In the genomic region with DNA sequence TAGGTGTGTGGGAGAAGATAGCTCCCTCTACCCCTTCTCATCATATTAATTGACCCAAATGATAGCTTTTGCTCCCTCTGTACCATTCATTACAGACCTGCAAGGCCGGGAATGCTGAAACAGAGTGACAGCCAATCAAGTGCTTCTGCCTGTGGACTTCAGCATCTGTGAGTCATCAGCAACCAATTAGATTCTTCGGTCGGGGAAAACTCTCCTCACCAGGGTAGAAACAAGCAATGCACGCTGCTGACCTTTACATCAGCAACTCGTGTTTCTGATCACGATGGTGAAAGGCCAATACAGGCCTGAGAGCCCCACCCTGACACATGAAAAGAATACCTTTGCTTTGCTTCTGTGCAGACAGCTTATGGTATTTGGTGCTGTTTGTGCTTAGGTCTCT, we compare ENCODE assay signal across 12 cellular contexts.
DNase-seq lines count a peak whose midpoint lies in the region; ATAC-seq, FAIRE-seq and TF ChIP-seq lines count a peak whose summit lies in the region.
"Had no signal": no experiment of that assay in that cellular context is flagged by ENCODE, and none has a peak within 500 bp of the region (broad histone marks: within the 10 kb centered on the region; RNA-seq: fewer than 3 reads in every experiment).

No MANE protein-coding gene starts in this region.

- no peak overlapping the region for H3K18ac ChIP-seq in mesendoderm (ENCODE audit: low read length)

- no peak overlapping the region for H3K4ac ChIP-seq in mesendoderm (ENCODE audit: low read depth, low read length)

- intact Hi-C loops in ovary (cut with DNase I) = no loop called here

- H4K5ac ChIP-seq in mesendoderm (ENCODE audit: low read length) = no peak overlapping the region

- DNase-seq in HEK293T (ENCODE audit: extremely low spot score) = peak; percentile 38
- DNase-seq in bronchial epithelial cell (ENCODE audit: low read depth) = peak; percentile 21
- DNase-seq in mesendoderm = peak; percentile 80
- DNase-seq in NOMO-1 (lab: John Stamatoyannopoulos, UW; ENCODE audit: unreplicated experiment in 2 of 2) = no peak
- DNase-seq in endothelial cell (ENCODE audit: low spot score) = no peak
- no peak for DNase-seq in ovary
- DNase-seq: activated T-cell treated with anti-CD3 and anti-CD28 coated beads, Interleukin-2, amount 50 U/mL, for 48 hours; naive thymus-derived CD8-positive, alpha-beta T cell had no signal

- H3K4me3 Mint-ChIP-seq in endothelial cell (ENCODE audit: unreplicated experiment) = no peak overlapping the region
- H3K4me3 Mint-ChIP-seq: naive thymus-derived CD8-positive, alpha-beta T cell; T-helper 1 cell treated with Interleukin-12 subunit alpha and Interleukin-12 subunit beta and Interleukin-4 antibody, amounts not matched to agents 30 μg/mL and 1 μg/mL, for 36 hours had no signal

- peaks cover 10% of the 10 kb centered on the region for H3K4me1 Mint-ChIP-seq in endothelial cell (ENCODE audit: unreplicated experiment)
- H3K4me1 Mint-ChIP-seq: naive thymus-derived CD8-positive, alpha-beta T cell had no signal

- H3K9me3 ChIP-seq in ovary = no peaks in the 10 kb centered on the region

- H3K4me2 ChIP-seq in mesendoderm (ENCODE audit: low read length) = no peak overlapping the region

- WGBS in mesendoderm (ENCODE audit: extremely low coverage, insufficient coverage, low lambda C conversion rate) = no CpG with 5 or more reads among the region's 6 CpGs
- whole genome bisulfite sequencing in ovary, 3 donors = 23 to 34% (median 34%) methylated on average over 6 of the region's 6 CpGs

- H3K27me3 Mint-ChIP-seq in endothelial cell (ENCODE audit: unreplicated experiment) = no peaks in the 10 kb centered on the region
- H3K27me3 Mint-ChIP-seq: naive thymus-derived CD8-positive, alpha-beta T cell had no signal

- H2BK15ac ChIP-seq in mesendoderm (replicated peaks; ENCODE audit: low read depth) = no peak overlapping the region

- TF ChIP-seq CTCF in 22Rv1 (IDR thresholded peaks at IDR 0.05) = no peak
- no peak for TF ChIP-seq CTCF in bronchial epithelial cell (IDR thresholded peaks at IDR 0.05; ENCODE audit: insufficient read depth, low read length, severe bottlenecking)
- no peak for TF ChIP-seq CTCF in endothelial cell (IDR thresholded peaks at IDR 0.05; ENCODE audit: unreplicated experiment)
- TF ChIP-seq CTCF in ovary (IDR thresholded peaks at IDR 0.05) = no peak

- no peaks in the 10 kb centered on the region for H3K79me1 ChIP-seq in mesendoderm (ENCODE audit: low read length)

- H2BK120ac ChIP-seq in mesendoderm (ENCODE audit: low read depth, low read length) = no peak overlapping the region

- H3K79me2 ChIP-seq in mesendoderm (ENCODE audit: control insufficient read depth, insufficient read depth, low read length) = no peaks in the 10 kb centered on the region

- H3K27me3 ChIP-seq in bronchial epithelial cell (ENCODE audit: control insufficient read depth, insufficient read depth, low read length) (no peaks in the 10 kb centered on the region), mesendoderm (ENCODE audit: insufficient read depth, low read length, poor library complexity) (no peaks in the 10 kb centered on the region), ovary (no peaks in the 10 kb centered on the region)
- H3K27me3 ChIP-seq: BLaER1 treated with 17β-estradiol and CSF1 and Interleukin-3, amounts not matched to agents 10 nM and 100 nM had no signal

- no peak overlapping the region for H3K23ac ChIP-seq in mesendoderm (ENCODE audit: low read length)

- H2BK5ac ChIP-seq in mesendoderm (ENCODE audit: low read length) = no peak overlapping the region

- no peak for TF ChIP-seq POLR2A in ovary (IDR thresholded peaks at IDR 0.05)

- peak overlapping the region; percentile 72 for H3K27ac ChIP-seq in 22Rv1
- H3K27ac ChIP-seq in mesendoderm (ENCODE audit: low read depth, low read length) = no peak overlapping the region
- no peak overlapping the region for H3K27ac ChIP-seq in ovary
- H3K27ac ChIP-seq: BLaER1 treated with 17β-estradiol and CSF1 and Interleukin-3, amounts not matched to agents 10 nM and 100 nM had no signal

- no peak for TF ChIP-seq EP300 in ovary (IDR thresholded peaks at IDR 0.05)

- CTCF ChIA-PET in HEK293T (lab: Yijun Ruan, JAX) = interaction anchor here (0.6 to 2.2 kb wide), 2 partner anchors 14 to 198 kb away, joined by 3 to 11 read pairs; no protein-coding TSS in a partner anchor

- no peak overlapping the region for H3K56ac ChIP-seq in mesendoderm (ENCODE audit: low read length)

- H3K4me1 ChIP-seq in mesendoderm (ENCODE audit: control insufficient read depth, low read depth, low read length) (no peaks in the 10 kb centered on the region), ovary (ENCODE audit: insufficient read depth) (no peaks in the 10 kb centered on the region)

- no peak for FAIRE-seq in bronchial epithelial cell (lab: Jason Lieb, UNC)

- H3K27ac Mint-ChIP-seq in endothelial cell (ENCODE audit: unreplicated experiment) = no peak overlapping the region
- H3K27ac Mint-ChIP-seq: naive thymus-derived CD8-positive, alpha-beta T cell; T-helper 1 cell treated with Interleukin-12 subunit alpha and Interleukin-12 subunit beta and Interleukin-4 antibody, amounts not matched to agents 30 μg/mL and 1 μg/mL, for 36 hours had no signal

- H3K36me3 ChIP-seq in bronchial epithelial cell (ENCODE audit: control insufficient read depth, insufficient read depth, low read length) = no peaks in the 10 kb centered on the region
- no peaks in the 10 kb centered on the region for H3K36me3 ChIP-seq in mesendoderm (ENCODE audit: control insufficient read depth, insufficient read depth, low read length)
- H3K36me3 ChIP-seq in ovary = no peaks in the 10 kb centered on the region
- H3K36me3 ChIP-seq: BLaER1 treated with 17β-estradiol and CSF1 and Interleukin-3, amounts not matched to agents 10 nM and 100 nM had no signal

- H2AK5ac ChIP-seq in mesendoderm (ENCODE audit: low read length) = no peak overlapping the region

- ATAC-seq in GM19023 (IDR thresholded peaks at IDR 0.05; ENCODE audit: unreplicated experiment) = no peak
- ATAC-seq: naive thymus-derived CD8-positive, alpha-beta T cell had no signal

- H3K9me3 Mint-ChIP-seq in endothelial cell (ENCODE audit: unreplicated experiment) = no peaks in the 10 kb centered on the region
- H3K9me3 Mint-ChIP-seq: T-helper 1 cell treated with Interleukin-12 subunit alpha and Interleukin-12 subunit beta and Interleukin-4 antibody, amounts not matched to agents 30 μg/mL and 1 μg/mL, for 36 hours had no signal

- POLR2A ChIA-PET in HEK293T (lab: Yijun Ruan, JAX) = no interaction called here

- no peaks in the 10 kb centered on the region for H3K36me3 Mint-ChIP-seq in endothelial cell (ENCODE audit: low read depth, unreplicated experiment)
- H3K36me3 Mint-ChIP-seq: naive thymus-derived CD8-positive, alpha-beta T cell had no signal

- no peak overlapping the region for H4K8ac ChIP-seq in mesendoderm (ENCODE audit: low read depth, low read length)

- H3K9ac ChIP-seq in mesendoderm (ENCODE audit: low read length) = no peak overlapping the region
- H3K9ac ChIP-seq: BLaER1 treated with 17β-estradiol and CSF1 and Interleukin-3, amounts not matched to agents 10 nM and 100 nM had no signal

- H3K4me3 ChIP-seq in bronchial epithelial cell (ENCODE audit: low read depth, low read length) = no peak overlapping the region
- H3K4me3 ChIP-seq in mesendoderm (ENCODE audit: low read length) = no peak overlapping the region
- H3K4me3 ChIP-seq in ovary = no peak overlapping the region
- H3K4me3 ChIP-seq: BLaER1 treated with 17β-estradiol and CSF1 and Interleukin-3, amounts not matched to agents 10 nM and 100 nM had no signal

TF ChIP-seq in HEK293T, 16 proteins besides CTCF, POLR2A, EP300 and RAD21:
- TF ChIP-seq, protein P1, sequence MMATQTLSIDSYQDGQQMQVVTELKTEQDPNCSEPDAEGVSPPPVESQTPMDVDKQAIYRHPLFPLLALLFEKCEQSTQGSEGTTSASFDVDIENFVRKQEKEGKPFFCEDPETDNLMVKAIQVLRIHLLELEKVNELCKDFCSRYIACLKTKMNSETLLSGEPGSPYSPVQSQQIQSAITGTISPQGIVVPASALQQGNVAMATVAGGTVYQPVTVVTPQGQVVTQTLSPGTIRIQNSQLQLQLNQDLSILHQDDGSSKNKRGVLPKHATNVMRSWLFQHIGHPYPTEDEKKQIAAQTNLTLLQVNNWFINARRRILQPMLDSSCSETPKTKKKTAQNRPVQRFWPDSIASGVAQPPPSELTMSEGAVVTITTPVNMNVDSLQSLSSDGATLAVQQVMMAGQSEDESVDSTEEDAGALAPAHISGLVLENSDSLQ (IDR thresholded peaks at IDR 0.05) = no peak
- TF ChIP-seq FOXM1 (IDR thresholded peaks at IDR 0.05; ENCODE audit: borderline replicate concordance) (no peak), HDGF (IDR thresholded peaks at IDR 0.05; ENCODE audit: borderline replicate concordance) (no peak), SUZ12 (IDR thresholded peaks at IDR 0.05) (no peak), ZNF384 (IDR thresholded peaks at IDR 0.05) (no peak), TARDBP (IDR thresholded peaks at IDR 0.05) (no peak), CTBP1 (IDR thresholded peaks at IDR 0.05; ENCODE audit: borderline replicate concordance) (no peak), FOXA1 (IDR thresholded peaks at IDR 0.05) (no peak), ELF4 (IDR thresholded peaks at IDR 0.05) (no peak)

Comparison
In these comparisons a context has a peak if more than half of its experiments do, and no peak if none do; other contexts are left out.
1. DNase-seq: peak in HEK293T (single experiment), bronchial epithelial cell (single experiment) and mesendoderm (single experiment); none in NOMO-1 (0 of 2), endothelial cell (single experiment) and ovary (0 of 5).